ENCODE assay signal across 1 cellular context in genomic region chr6:20409427-20409971, GRCh38.
A peak's percentile ranks its signal among the peaks of the same experiment; 100 is the strongest.
TF ChIP-seq lines count a peak whose summit lies in the region.

No MANE protein-coding gene starts in this region.

TF ChIP-seq in K562, 482 proteins besides CTCF, POLR2A, EP300 and RAD21 (continued from another document and continues in another):
- TF ChIP-seq ZBTB26 (CRISPR knock-in tag; IDR thresholded peaks at IDR 0.05) (no peak), NR0B1 (IDR thresholded peaks at IDR 0.05; ENCODE audit: partially characterized antibody) (no peak), RCOR1 (IDR thresholded peaks at IDR 0.05; ENCODE audit: borderline replicate concordance in 1 of 2, low read depth in 2 of 2, low read length in 2 of 2) (peak; percentile 53 to 94; a peak in 3 of 4 replicates), RBM14 (IDR thresholded peaks at IDR 0.05; ENCODE audit: borderline replicate concordance, insufficient read depth, low read depth, low read length) (no peak), OTX1 (CRISPR knock-in tag; IDR thresholded peaks at IDR 0.05) (no peak), PYGO2 (tag; IDR thresholded peaks at IDR 0.05) (no peak), PML (IDR thresholded peaks at IDR 0.05; ENCODE audit: low read length) (peak; percentile 83), POU5F1 (IDR thresholded peaks at IDR 0.05; ENCODE audit: borderline replicate concordance, low read depth, low read length, partially characterized antibody) (no peak), ZNF282 (CRISPR knock-in tag; IDR thresholded peaks at IDR 0.05) (no peak), ELF4 (CRISPR knock-in tag; IDR thresholded peaks at IDR 0.05) (no peak), EZH2 (IDR thresholded peaks at IDR 0.05; ENCODE audit: borderline replicate concordance, low read depth, low read length) (no peak), XRCC5 (IDR thresholded peaks at IDR 0.05; ENCODE audit: low read depth, low read length) (no peak), ZC3H8 (IDR thresholded peaks at IDR 0.05) (no peak), ZMIZ1 (IDR thresholded peaks at IDR 0.05; ENCODE audit: low read depth in 2 of 2, low read length in 2 of 2) (peak in 1 of 2 experiments; percentile 73; a peak in 1 of 4 replicates), ZNF445 (CRISPR knock-in tag; IDR thresholded peaks at IDR 0.05; ENCODE audit: low read depth) (no peak), TBL1XR1 (IDR thresholded peaks at IDR 0.05; ENCODE audit: low read length in 2 of 2) (peak in 1 of 2 experiments; percentile 69; a peak in 2 of 4 replicates), ZNF316 (IDR thresholded peaks at IDR 0.05) (no peak), ZHX1 (conservative IDR thresholded peaks at IDR 0.05; ENCODE audit: low read length) (no peak), MEF2A (IDR thresholded peaks at IDR 0.05; ENCODE audit: control insufficient read depth, low read depth, low read length) (peak; percentile 51; the same call in 1 of the 2 replicates), ETV6 (IDR thresholded peaks at IDR 0.05; ENCODE audit: borderline replicate concordance in 1 of 2, low read depth in 2 of 2, low read length in 1 of 2) (no peak), ETV6 (CRISPR knock-in tag; IDR thresholded peaks at IDR 0.05; ENCODE audit: borderline replicate concordance) (no peak), DNMT1 (IDR thresholded peaks at IDR 0.05) (no peak), MBD1 (CRISPR knock-in tag; IDR thresholded peaks at IDR 0.05) (no peak), SMARCC2 (IDR thresholded peaks at IDR 0.05; ENCODE audit: low read depth) (peak; percentile 60; the same call in 1 of the 2 replicates), E2F3 (CRISPR knock-in tag; IDR thresholded peaks at IDR 0.05) (no peak), MITF (IDR thresholded peaks at IDR 0.05) (no peak), HNRNPH1 (optimal IDR thresholded peaks at IDR 0.05; ENCODE audit: low read depth, low read length) (no peak), NCOR1 (IDR thresholded peaks at IDR 0.05) (peak; percentile 92), GTF2E2 (tag; IDR thresholded peaks at IDR 0.05) (no peak), SMARCE1 (IDR thresholded peaks at IDR 0.05) (peak; percentile 83), PTBP1 (IDR thresholded peaks at IDR 0.05; ENCODE audit: low read depth, low read length) (no peak), TARDBP (IDR thresholded peaks at IDR 0.05) (no peak), POLR2AphosphoS5 (IDR thresholded peaks at IDR 0.05; ENCODE audit: control insufficient read depth, insufficient read depth, low read depth, low read length) (peak; percentile 84; the same call in 1 of the 2 replicates), ZNF436 (CRISPR knock-in tag; IDR thresholded peaks at IDR 0.05) (no peak), USF2 (CRISPR knock-in tag; IDR thresholded peaks at IDR 0.05) (no peak), HEY1 (CRISPR knock-in tag; IDR thresholded peaks at IDR 0.05; ENCODE audit: borderline replicate concordance) (0 out of 2 replicates have a peak, but pooled peaks have one; percentile 30), ZBTB8A (IDR thresholded peaks at IDR 0.05; ENCODE audit: partially characterized antibody) (no peak), POLR2AphosphoS2 (IDR thresholded peaks at IDR 0.05; ENCODE audit: low read length) (0 out of 2 replicates have a peak, but pooled peaks have one; percentile 51), FOXJ2 (tag; IDR thresholded peaks at IDR 0.05) (peak; percentile 36; the same call in 1 of the 2 replicates), NEUROD1 (IDR thresholded peaks at IDR 0.05; ENCODE audit: borderline replicate concordance, low read depth, low read length, partially characterized antibody) (peak; percentile 62), ATF1 (CRISPR knock-in tag; IDR thresholded peaks at IDR 0.05) (no peak), ATF1 (tag; IDR thresholded peaks at IDR 0.05) (0 out of 2 replicates have a peak, but pooled peaks have one; percentile 24), SRSF3 (IDR thresholded peaks at IDR 0.05; ENCODE audit: insufficient read depth, low read length) (no peak), FUS (optimal IDR thresholded peaks at IDR 0.05; ENCODE audit: low read depth, low read length) (no peak), FOXP4 (CRISPR knock-in tag; IDR thresholded peaks at IDR 0.05; ENCODE audit: borderline replicate concordance) (no peak), CTBP1 (IDR thresholded peaks at IDR 0.05; ENCODE audit: borderline replicate concordance) (peak; percentile 68; the same call in 1 of the 2 replicates), ZNF511 (CRISPR knock-in tag; IDR thresholded peaks at IDR 0.05) (no peak), RFX5 (IDR thresholded peaks at IDR 0.05; ENCODE audit: low read depth, low read length) (no peak), ZNF764 (CRISPR knock-in tag; IDR thresholded peaks at IDR 0.05; ENCODE audit: low read depth) (no peak), KAT2B (IDR thresholded peaks at IDR 0.05; ENCODE audit: low read depth, low read length) (no peak), ZNF347 (CRISPR knock-in tag; IDR thresholded peaks at IDR 0.05; ENCODE audit: low read depth) (no peak), HMGN3 (IDR thresholded peaks at IDR 0.05; ENCODE audit: borderline replicate concordance, extremely low read depth, insufficient read length, low read depth, low read length) (no peak), CCAR2 (IDR thresholded peaks at IDR 0.05; ENCODE audit: low read depth, low read length) (no peak), YBX1 (IDR thresholded peaks at IDR 0.05) (no peak)
